ENCODE assay signal across 30 cellular contexts in genomic region chr1:211908951-211909350, GRCh38.
"Had no signal": no experiment of that assay in that cellular context is flagged by ENCODE, and none has a peak within 500 bp of the region (broad histone marks: within the 10 kb centered on the region; RNA-seq: fewer than 3 reads in every experiment).

No MANE protein-coding gene starts in this region.

- H3K4me3 Mint-ChIP-seq: effector memory CD8-positive, alpha-beta T cell; immature natural killer cell; memory B cell; mesothelial cell of epicardium; naive B cell; natural killer cell treated with Interleukin-12 subunit alpha and Interleukin-12 subunit beta and Interleukin-15 and Interleukin-18, amount 100 ng/mL, for 72 hours; neural crest cell; stimulated activated memory B cell treated with anti-CD40 and anti-IgM and Interleukin-4, amounts not matched to agents 10 μg/mL and 1 μg/mL and 100 μg/mL, for 72 hours had no signal

- ATAC-seq: effector memory CD8-positive, alpha-beta T cell; left colon; left ventricle myocardium superior; mucosa of descending colon; natural killer cell treated with Interleukin-12 subunit alpha and Interleukin-12 subunit beta and Interleukin-15 and Interleukin-18, amount 100 ng/mL, for 72 hours; stimulated activated naive CD8-positive, alpha-beta T cell treated with anti-CD3 and anti-CD28 coated beads, Interleukin-15, Interleukin-2, amounts not matched to agents 100 U/mL and 50 U/mL, for 24 hours had no signal

- H3K36me3 ChIP-seq: esophagus squamous epithelium, heart right ventricle, prostate gland, right atrium auricular region, sigmoid colon, transverse colon, upper lobe of right lung, uterus had no signal

- H3K4me1 Mint-ChIP-seq: immature natural killer cell, naive B cell, neural crest cell had no signal

- H3K27ac ChIP-seq: coronary artery, esophagus squamous epithelium, heart right ventricle, prostate gland, right atrium auricular region, sigmoid colon, transverse colon, upper lobe of right lung, uterus had no signal

- H3K36me3 Mint-ChIP-seq: mesothelial cell of epicardium; naive B cell; natural killer cell treated with Interleukin-12 subunit alpha and Interleukin-12 subunit beta and Interleukin-15 and Interleukin-18, amount 100 ng/mL, for 72 hours; stimulated activated memory B cell treated with anti-CD40 and anti-IgM and Interleukin-4, amounts not matched to agents 10 μg/mL and 1 μg/mL and 100 μg/mL, for 72 hours had no signal

- H3K4me3 ChIP-seq: coronary artery, esophagus squamous epithelium, heart right ventricle, lung, mucosa of descending colon, prostate gland, right atrium auricular region, sigmoid colon, transverse colon, upper lobe of right lung, uterus had no signal

- H3K9me3 ChIP-seq: esophagus squamous epithelium, mucosa of descending colon, prostate gland, right atrium auricular region, sigmoid colon, transverse colon, upper lobe of right lung, uterus had no signal

- H3K27ac Mint-ChIP-seq: effector memory CD8-positive, alpha-beta T cell; immature natural killer cell; memory B cell; mesothelial cell of epicardium; naive B cell; natural killer cell treated with Interleukin-12 subunit alpha and Interleukin-12 subunit beta and Interleukin-15 and Interleukin-18, amount 100 ng/mL, for 72 hours; stimulated activated memory B cell treated with anti-CD40 and anti-IgM and Interleukin-4, amounts not matched to agents 10 μg/mL and 1 μg/mL and 100 μg/mL, for 72 hours had no signal

- H3K9me3 Mint-ChIP-seq: effector memory CD8-positive, alpha-beta T cell; immature natural killer cell; mesothelial cell of epicardium; natural killer cell treated with Interleukin-12 subunit alpha and Interleukin-12 subunit beta and Interleukin-15 and Interleukin-18, amount 100 ng/mL, for 72 hours; neural crest cell had no signal

- H3K4me1 ChIP-seq: prostate gland, right atrium auricular region, sigmoid colon, upper lobe of right lung, uterus had no signal

- DNase-seq: effector memory CD8-positive, alpha-beta T cell; erythroblast; esophagus squamous epithelium; foreskin melanocyte; glutamatergic neuron; heart right ventricle; hypothalamus; immature natural killer cell; islet precursor cell; kidney glomerular epithelial cell; left colon; left ventricle myocardium superior; mucosa of descending colon; naive B cell; nucleus accumbens; sigmoid colon; stimulated activated CD4-positive, alpha-beta T cell treated with anti-CD3 and anti-CD28 coated beads, Interleukin-4, amount 100 ng/mL, for 4 hours; stimulated activated naive CD8-positive, alpha-beta T cell treated with anti-CD3 and anti-CD28 coated beads, Interleukin-15, Interleukin-2, amounts not matched to agents 100 U/mL and 50 U/mL, for 24 hours; transverse colon; upper lobe of right lung; uterus had no signal

- H3K27me3 ChIP-seq: esophagus squamous epithelium, right atrium auricular region, sigmoid colon, transverse colon, uterus had no signal
